ENCODE assay signal across 1 cellular context in the genomic region with DNA sequence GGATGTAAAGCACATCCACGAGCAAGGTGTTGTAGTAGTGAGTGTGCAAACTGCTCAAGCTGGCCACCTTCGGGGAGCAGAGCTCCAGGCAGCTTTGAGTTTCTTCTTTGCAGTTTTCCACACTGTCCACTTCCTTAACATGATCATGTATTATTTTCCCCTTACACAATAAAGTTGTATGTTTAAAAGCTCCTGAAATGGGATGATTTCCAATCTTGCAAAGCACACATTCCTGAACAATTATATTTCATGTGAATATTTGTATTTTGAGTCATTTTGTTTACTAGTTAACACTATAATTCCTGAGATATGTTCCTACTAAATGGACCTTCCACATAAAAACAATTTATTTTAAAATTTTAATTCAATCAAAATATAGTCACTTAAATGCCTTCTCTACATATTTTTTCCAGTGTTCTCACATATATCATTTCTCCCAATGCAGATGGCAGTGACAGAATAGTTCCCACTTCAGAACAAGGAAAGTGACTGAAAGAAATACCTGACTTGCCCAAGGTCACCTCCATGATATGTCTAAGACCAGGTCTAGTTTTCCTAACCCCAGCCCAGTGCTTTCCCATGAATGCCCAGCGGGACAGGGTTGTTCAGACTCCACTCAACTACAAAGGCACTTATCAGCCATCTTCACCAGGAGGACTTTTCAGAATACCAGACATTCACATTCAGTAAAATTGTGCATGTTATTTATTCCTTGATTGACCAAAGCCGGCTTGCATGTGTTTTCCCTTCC.
TF ChIP-seq lines count a peak whose summit lies in the region.

No MANE protein-coding gene starts in this region.

TF ChIP-seq in A549, 52 proteins besides CTCF, POLR2A, EP300 and RAD21 (continued from another document):
- TF ChIP-seq, protein P1, sequence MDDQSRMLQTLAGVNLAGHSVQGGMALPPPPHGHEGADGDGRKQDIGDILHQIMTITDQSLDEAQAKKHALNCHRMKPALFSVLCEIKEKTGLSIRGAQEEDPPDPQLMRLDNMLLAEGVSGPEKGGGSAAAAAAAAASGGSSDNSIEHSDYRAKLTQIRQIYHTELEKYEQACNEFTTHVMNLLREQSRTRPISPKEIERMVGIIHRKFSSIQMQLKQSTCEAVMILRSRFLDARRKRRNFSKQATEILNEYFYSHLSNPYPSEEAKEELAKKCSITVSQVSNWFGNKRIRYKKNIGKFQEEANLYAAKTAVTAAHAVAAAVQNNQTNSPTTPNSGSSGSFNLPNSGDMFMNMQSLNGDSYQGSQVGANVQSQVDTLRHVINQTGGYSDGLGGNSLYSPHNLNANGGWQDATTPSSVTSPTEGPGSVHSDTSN (IDR thresholded peaks at IDR 0.05): no peak
- TF ChIP-seq CEBPB (IDR thresholded peaks at IDR 0.05): no peak
